ENCODE assay signal across 11 cellular contexts in genomic region chr11:75105967-75106681, GRCh38. TPM values are rescaled to one million over a fixed set of nuclear protein-coding genes. Genes with fewer than 3 reads are reported as not detected.
"Had no signal": no experiment of that assay in that cellular context is flagged by ENCODE, and none has a peak within 500 bp of the region (broad histone marks: within the 10 kb centered on the region; RNA-seq: fewer than 3 reads in every experiment).

No MANE protein-coding gene starts in this region.

RNA-seq across cellular contexts. Expression of gene OR2AT4, which starts 9.4 kb away (rescaled TPM):
- total RNA-seq: activated B cell treated with CpG ODN at 0.5 μM for 24 hours; activated CD8-positive, alpha-beta T cell treated with anti-CD3 and anti-CD28 coated beads for 36 hours; activated T-cell treated with anti-CD3 and anti-CD28 coated beads, Interleukin-2, amount 50 U/mL, for 4 hours; activated T-helper 17 cell treated with anti-CD3 and anti-CD28 coated beads, Interleukin-2, amount 50 U/mL, for 72 hours; chondrocyte; dermis blood vessel endothelial cell; gastroesophageal sphincter; glomerular endothelial cell; heart right ventricle; T-helper 17 cell had no signal
- polyA plus RNA-seq: adipose tissue, heart right ventricle had no signal

RNA-seq across cellular contexts. Expression of gene SLCO2B1, which starts 44.8 kb away (rescaled TPM):
- total RNA-seq: activated CD8-positive, alpha-beta T cell treated with anti-CD3 and anti-CD28 coated beads for 36 hours; T-helper 17 cell had no signal
